7 cellular contexts compared by ENCODE assay signal in the genomic region with DNA sequence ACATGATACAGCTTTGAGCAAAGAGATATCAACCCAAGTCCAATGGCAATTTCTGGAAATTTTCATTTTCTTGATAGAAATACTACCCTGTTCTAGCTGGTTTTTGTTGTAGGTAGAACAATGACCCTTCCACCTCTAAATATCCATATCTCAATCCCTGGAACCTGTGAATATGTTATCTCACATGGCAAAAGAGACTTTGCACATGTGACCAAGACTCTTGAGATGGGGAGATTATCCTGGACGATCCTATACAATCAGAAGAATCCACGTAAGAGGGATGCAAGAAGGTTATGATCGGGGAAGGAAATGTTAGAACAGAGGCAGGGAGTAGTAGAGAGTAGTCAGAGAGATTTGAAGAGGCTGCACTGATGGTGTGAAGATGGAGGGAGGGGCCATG.
"Had no signal": no experiment of that assay in that cellular context is flagged by ENCODE, and none has a peak within 500 bp of the region (broad histone marks: within the 10 kb centered on the region; RNA-seq: fewer than 3 reads in every experiment).

No MANE protein-coding gene starts in this region.

- H3K4me3 Mint-ChIP-seq: GM23338, H9 had no signal

- H3K9me3 Mint-ChIP-seq: H9 had no signal

- DNase-seq: H9, IMR-90, KBM-7 had no signal

- H3K27ac ChIP-seq: HL-60 had no signal

- H2AFZ ChIP-seq: GM23338 had no signal

- ATAC-seq: GM23338 had no signal

- H3K4me3 ChIP-seq: GM23338 had no signal

- FAIRE-seq: H1, H54 had no signal

- H3K4me2 ChIP-seq: GM23338 had no signal

- H3K27ac Mint-ChIP-seq: GM23338, H9 had no signal
